Comparison of ENCODE assay signal across 1 cellular context in the genomic region with DNA sequence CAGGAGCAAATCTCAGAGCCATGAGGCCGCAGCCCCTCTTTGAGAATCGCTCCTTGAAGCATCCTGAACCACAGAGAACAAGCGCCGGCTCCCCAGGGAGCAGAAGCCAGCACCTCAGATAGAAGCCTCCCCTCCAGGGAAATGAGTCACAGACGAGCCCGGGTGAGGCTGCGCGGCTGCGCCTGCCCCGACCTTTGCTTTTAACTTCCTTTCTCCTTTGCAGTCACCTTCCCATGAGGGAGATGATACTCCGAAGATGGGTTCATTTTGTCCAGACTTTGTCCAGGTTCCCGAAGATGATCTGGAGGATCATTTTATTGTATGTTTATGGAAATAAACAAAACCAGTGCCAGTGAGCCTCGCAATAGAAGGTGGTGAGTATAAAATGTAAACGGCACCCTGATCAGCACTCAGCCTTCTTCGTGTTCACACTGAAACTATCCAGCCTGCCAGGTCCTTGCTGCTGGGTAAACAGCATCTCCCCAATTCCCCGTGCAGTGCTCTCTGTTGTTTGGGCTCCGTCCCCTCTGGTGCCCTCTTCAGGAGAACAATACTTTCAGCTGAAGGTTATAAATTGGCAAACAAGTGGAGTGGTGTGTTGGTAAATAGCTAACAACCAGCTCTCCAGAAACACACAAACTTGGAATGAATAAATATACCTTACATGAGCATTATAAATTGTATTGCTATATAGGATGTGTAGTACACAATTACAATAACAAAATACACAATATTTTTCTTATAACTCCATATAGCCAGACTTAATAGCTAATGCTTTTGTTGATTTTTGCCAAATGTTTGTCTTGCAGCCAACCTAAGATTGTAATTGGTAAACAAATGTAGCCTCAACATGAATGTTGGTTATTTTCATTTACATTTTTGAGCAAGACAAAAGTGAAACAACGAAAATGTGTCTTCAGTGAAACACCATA.
A peak's percentile ranks its signal among the peaks of the same experiment; 100 is the strongest.
TF ChIP-seq lines count a peak whose summit lies in the region.

No MANE protein-coding gene starts in this region.

TF ChIP-seq in K562, 482 proteins besides CTCF, POLR2A, EP300 and RAD21 (continued from another document and continues in another):
- TF ChIP-seq, protein P1, sequence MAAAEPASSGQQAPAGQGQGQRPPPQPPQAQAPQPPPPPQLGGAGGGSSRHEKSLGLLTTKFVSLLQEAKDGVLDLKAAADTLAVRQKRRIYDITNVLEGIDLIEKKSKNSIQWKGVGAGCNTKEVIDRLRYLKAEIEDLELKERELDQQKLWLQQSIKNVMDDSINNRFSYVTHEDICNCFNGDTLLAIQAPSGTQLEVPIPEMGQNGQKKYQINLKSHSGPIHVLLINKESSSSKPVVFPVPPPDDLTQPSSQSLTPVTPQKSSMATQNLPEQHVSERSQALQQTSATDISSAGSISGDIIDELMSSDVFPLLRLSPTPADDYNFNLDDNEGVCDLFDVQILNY (CRISPR knock-in tag; IDR thresholded peaks at IDR 0.05), result 0 out of 2 replicates have a peak, but pooled peaks have one; percentile 20
- TF ChIP-seq, protein P2, sequence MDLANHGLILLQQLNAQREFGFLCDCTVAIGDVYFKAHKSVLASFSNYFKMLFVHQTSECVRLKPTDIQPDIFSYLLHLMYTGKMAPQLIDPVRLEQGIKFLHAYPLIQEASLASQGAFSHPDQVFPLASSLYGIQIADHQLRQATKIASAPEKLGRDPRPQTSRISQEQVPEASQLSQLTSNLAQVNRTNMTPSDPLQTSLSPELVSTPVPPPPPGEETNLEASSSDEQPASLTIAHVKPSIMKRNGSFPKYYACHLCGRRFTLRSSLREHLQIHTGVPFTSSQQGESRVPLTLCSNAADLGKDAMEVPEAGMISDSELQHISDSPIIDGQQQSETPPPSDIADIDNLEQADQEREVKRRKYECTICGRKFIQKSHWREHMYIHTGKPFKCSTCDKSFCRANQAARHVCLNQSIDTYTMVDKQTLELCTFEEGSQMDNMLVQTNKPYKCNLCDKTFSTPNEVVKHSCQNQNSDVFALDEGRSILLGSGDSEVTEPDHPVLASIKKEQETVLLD (IDR thresholded peaks at IDR 0.05), result 0 out of 2 replicates have a peak, but pooled peaks have one; percentile 23
- 0 out of 2 replicates have a peak, but pooled peaks have one; percentile 14 for TF ChIP-seq SMC3 (conservative IDR thresholded peaks at IDR 0.05; ENCODE audit: insufficient read depth, low read depth, low read length)
- TF ChIP-seq MAZ (CRISPR knock-in tag; conservative IDR thresholded peaks at IDR 0.05 in 1 of 2, IDR thresholded peaks at IDR 0.05 in 1 of 2), result 0 out of 4 replicates have a peak, but pooled peaks of 1 of the 2 experiments have one; percentile 19
- TF ChIP-seq FOXK2 (conservative IDR thresholded peaks at IDR 0.05 in 1 of 2, IDR thresholded peaks at IDR 0.05 in 1 of 2; ENCODE audit: low read depth in 2 of 2), result peak; percentile 59; a peak in 2 of 4 replicates
- TF ChIP-seq SOX6 (IDR thresholded peaks at IDR 0.05), result 0 out of 2 replicates have a peak, but pooled peaks have one; percentile 43
- TF ChIP-seq, protein P3, sequence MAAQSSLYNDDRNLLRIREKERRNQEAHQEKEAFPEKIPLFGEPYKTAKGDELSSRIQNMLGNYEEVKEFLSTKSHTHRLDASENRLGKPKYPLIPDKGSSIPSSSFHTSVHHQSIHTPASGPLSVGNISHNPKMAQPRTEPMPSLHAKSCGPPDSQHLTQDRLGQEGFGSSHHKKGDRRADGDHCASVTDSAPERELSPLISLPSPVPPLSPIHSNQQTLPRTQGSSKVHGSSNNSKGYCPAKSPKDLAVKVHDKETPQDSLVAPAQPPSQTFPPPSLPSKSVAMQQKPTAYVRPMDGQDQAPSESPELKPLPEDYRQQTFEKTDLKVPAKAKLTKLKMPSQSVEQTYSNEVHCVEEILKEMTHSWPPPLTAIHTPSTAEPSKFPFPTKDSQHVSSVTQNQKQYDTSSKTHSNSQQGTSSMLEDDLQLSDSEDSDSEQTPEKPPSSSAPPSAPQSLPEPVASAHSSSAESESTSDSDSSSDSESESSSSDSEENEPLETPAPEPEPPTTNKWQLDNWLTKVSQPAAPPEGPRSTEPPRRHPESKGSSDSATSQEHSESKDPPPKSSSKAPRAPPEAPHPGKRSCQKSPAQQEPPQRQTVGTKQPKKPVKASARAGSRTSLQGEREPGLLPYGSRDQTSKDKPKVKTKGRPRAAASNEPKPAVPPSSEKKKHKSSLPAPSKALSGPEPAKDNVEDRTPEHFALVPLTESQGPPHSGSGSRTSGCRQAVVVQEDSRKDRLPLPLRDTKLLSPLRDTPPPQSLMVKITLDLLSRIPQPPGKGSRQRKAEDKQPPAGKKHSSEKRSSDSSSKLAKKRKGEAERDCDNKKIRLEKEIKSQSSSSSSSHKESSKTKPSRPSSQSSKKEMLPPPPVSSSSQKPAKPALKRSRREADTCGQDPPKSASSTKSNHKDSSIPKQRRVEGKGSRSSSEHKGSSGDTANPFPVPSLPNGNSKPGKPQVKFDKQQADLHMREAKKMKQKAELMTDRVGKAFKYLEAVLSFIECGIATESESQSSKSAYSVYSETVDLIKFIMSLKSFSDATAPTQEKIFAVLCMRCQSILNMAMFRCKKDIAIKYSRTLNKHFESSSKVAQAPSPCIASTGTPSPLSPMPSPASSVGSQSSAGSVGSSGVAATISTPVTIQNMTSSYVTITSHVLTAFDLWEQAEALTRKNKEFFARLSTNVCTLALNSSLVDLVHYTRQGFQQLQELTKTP (IDR thresholded peaks at IDR 0.05; ENCODE audit: low read depth in 1 of 2, partially characterized antibody in 2 of 2), result peak in 1 of 2 experiments; percentile 90
- no peak for TF ChIP-seq RAD51 (IDR thresholded peaks at IDR 0.05; ENCODE audit: borderline replicate concordance, low read depth)
- peak; percentile 87 to 89 for TF ChIP-seq NRF1 (conservative IDR thresholded peaks at IDR 0.05 in 1 of 2, IDR thresholded peaks at IDR 0.05 in 1 of 2)
- TF ChIP-seq JUND (IDR thresholded peaks at IDR 0.05; ENCODE audit: borderline replicate concordance, low read depth, low read length), result peak; percentile 69
- peak; percentile 58; the same call in 2 of the 3 replicates for TF ChIP-seq JUND (tag; IDR thresholded peaks at IDR 0.05; ENCODE audit: borderline replicate concordance, low read depth, low read length)
- TF ChIP-seq MYC (IDR thresholded peaks at IDR 0.05; ENCODE audit: low read depth, low read length), result 0 out of 2 replicates have a peak, but pooled peaks have one; percentile 8
- no peak for TF ChIP-seq MYC (CRISPR knock-in tag; IDR thresholded peaks at IDR 0.05; ENCODE audit: borderline replicate concordance, low read depth)
- TF ChIP-seq PHTF2 (CRISPR knock-in tag; IDR thresholded peaks at IDR 0.05), result no peak
- TF ChIP-seq BACH1 (tag; IDR thresholded peaks at IDR 0.05), result 0 out of 2 replicates have a peak, but pooled peaks have one; percentile 13
- no peak for TF ChIP-seq CHCHD3 (CRISPR knock-in tag; IDR thresholded peaks at IDR 0.05)
- 0 out of 2 replicates have a peak, but pooled peaks have one; percentile 31 for TF ChIP-seq CXXC5 (CRISPR knock-in tag; IDR thresholded peaks at IDR 0.05)
- TF ChIP-seq FOSL1 (tag; conservative IDR thresholded peaks at IDR 0.05), result peak; percentile 89
- no peak for TF ChIP-seq KAT7 (CRISPR knock-in tag; IDR thresholded peaks at IDR 0.05; ENCODE audit: borderline replicate concordance)
- 0 out of 2 replicates have a peak, but pooled peaks have one; percentile 36 for TF ChIP-seq NR2C2 (CRISPR knock-in tag; IDR thresholded peaks at IDR 0.05)
- TF ChIP-seq NR2C2 (tag; IDR thresholded peaks at IDR 0.05), result no peak
- TF ChIP-seq SPI1 (IDR thresholded peaks at IDR 0.05; ENCODE audit: borderline replicate concordance, low read depth, low read length), result peak; percentile 58; the same call in 1 of the 2 replicates
- peak; percentile 56; the same call in 1 of the 2 replicates for TF ChIP-seq SMARCA4 (IDR thresholded peaks at IDR 0.05)
- TF ChIP-seq NFXL1 (CRISPR knock-in tag; IDR thresholded peaks at IDR 0.05), result no peak
- peak; percentile 30 for TF ChIP-seq CBX8 (IDR thresholded peaks at IDR 0.05; ENCODE audit: borderline replicate concordance, extremely low read depth, low read depth, low read length, poor library complexity, severe bottlenecking)
- TF ChIP-seq NFIC (IDR thresholded peaks at IDR 0.05), result peak; percentile 69
- TF ChIP-seq CTBP1 (IDR thresholded peaks at IDR 0.05; ENCODE audit: borderline replicate concordance), result peak; percentile 73
- peak; percentile 39; the same call in 1 of the 2 replicates for TF ChIP-seq L3MBTL2 (IDR thresholded peaks at IDR 0.05)
- no peak for TF ChIP-seq ZNF785 (CRISPR knock-in tag; IDR thresholded peaks at IDR 0.05)
- no peak for TF ChIP-seq GABPA (tag; conservative IDR thresholded peaks at IDR 0.05; ENCODE audit: low read depth)
- TF ChIP-seq ESRRA (IDR thresholded peaks at IDR 0.05; ENCODE audit: borderline replicate concordance, low read depth), result peak; percentile 67
- TF ChIP-seq HIVEP1 (CRISPR knock-in tag; IDR thresholded peaks at IDR 0.05), result no peak
- peak in 1 of 2 experiments; percentile 62; a peak in 1 of 4 replicates for TF ChIP-seq FOXA3 (CRISPR knock-in tag; conservative IDR thresholded peaks at IDR 0.05 in 1 of 2, IDR thresholded peaks at IDR 0.05 in 1 of 2)
- peak; percentile 40; the same call in 1 of the 2 replicates for TF ChIP-seq JUN (IDR thresholded peaks at IDR 0.05; ENCODE audit: borderline replicate concordance, low read depth, low read length)
- TF ChIP-seq JUN (CRISPR knock-in tag; IDR thresholded peaks at IDR 0.05; ENCODE audit: borderline replicate concordance), result no peak
- no peak for TF ChIP-seq ZNF217 (CRISPR knock-in tag; IDR thresholded peaks at IDR 0.05)
- TF ChIP-seq, protein P4, sequence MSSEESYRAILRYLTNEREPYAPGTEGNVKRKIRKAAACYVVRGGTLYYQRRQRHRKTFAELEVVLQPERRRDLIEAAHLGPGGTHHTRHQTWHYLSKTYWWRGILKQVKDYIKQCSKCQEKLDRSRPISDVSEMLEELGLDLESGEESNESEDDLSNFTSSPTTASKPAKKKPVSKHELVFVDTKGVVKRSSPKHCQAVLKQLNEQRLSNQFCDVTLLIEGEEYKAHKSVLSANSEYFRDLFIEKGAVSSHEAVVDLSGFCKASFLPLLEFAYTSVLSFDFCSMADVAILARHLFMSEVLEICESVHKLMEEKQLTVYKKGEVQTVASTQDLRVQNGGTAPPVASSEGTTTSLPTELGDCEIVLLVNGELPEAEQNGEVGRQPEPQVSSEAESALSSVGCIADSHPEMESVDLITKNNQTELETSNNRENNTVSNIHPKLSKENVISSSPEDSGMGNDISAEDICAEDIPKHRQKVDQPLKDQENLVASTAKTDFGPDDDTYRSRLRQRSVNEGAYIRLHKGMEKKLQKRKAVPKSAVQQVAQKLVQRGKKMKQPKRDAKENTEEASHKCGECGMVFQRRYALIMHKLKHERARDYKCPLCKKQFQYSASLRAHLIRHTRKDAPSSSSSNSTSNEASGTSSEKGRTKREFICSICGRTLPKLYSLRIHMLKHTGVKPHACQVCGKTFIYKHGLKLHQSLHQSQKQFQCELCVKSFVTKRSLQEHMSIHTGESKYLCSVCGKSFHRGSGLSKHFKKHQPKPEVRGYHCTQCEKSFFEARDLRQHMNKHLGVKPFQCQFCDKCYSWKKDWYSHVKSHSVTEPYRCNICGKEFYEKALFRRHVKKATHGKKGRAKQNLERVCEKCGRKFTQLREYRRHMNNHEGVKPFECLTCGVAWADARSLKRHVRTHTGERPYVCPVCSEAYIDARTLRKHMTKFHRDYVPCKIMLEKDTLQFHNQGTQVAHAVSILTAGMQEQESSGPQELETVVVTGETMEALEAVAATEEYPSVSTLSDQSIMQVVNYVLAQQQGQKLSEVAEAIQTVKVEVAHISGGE (CRISPR knock-in tag; IDR thresholded peaks at IDR 0.05), result peak in 1 of 3 experiments; percentile 32; a peak in 1 of 6 replicates
- TF ChIP-seq, protein P5, sequence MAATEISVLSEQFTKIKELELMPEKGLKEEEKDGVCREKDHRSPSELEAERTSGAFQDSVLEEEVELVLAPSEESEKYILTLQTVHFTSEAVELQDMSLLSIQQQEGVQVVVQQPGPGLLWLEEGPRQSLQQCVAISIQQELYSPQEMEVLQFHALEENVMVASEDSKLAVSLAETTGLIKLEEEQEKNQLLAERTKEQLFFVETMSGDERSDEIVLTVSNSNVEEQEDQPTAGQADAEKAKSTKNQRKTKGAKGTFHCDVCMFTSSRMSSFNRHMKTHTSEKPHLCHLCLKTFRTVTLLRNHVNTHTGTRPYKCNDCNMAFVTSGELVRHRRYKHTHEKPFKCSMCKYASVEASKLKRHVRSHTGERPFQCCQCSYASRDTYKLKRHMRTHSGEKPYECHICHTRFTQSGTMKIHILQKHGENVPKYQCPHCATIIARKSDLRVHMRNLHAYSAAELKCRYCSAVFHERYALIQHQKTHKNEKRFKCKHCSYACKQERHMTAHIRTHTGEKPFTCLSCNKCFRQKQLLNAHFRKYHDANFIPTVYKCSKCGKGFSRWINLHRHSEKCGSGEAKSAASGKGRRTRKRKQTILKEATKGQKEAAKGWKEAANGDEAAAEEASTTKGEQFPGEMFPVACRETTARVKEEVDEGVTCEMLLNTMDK (IDR thresholded peaks at IDR 0.05; ENCODE audit: borderline replicate concordance, insufficient read depth, low read depth, low read length, poor library complexity, severe bottlenecking), result peak; percentile 45
- TF ChIP-seq, protein P6, sequence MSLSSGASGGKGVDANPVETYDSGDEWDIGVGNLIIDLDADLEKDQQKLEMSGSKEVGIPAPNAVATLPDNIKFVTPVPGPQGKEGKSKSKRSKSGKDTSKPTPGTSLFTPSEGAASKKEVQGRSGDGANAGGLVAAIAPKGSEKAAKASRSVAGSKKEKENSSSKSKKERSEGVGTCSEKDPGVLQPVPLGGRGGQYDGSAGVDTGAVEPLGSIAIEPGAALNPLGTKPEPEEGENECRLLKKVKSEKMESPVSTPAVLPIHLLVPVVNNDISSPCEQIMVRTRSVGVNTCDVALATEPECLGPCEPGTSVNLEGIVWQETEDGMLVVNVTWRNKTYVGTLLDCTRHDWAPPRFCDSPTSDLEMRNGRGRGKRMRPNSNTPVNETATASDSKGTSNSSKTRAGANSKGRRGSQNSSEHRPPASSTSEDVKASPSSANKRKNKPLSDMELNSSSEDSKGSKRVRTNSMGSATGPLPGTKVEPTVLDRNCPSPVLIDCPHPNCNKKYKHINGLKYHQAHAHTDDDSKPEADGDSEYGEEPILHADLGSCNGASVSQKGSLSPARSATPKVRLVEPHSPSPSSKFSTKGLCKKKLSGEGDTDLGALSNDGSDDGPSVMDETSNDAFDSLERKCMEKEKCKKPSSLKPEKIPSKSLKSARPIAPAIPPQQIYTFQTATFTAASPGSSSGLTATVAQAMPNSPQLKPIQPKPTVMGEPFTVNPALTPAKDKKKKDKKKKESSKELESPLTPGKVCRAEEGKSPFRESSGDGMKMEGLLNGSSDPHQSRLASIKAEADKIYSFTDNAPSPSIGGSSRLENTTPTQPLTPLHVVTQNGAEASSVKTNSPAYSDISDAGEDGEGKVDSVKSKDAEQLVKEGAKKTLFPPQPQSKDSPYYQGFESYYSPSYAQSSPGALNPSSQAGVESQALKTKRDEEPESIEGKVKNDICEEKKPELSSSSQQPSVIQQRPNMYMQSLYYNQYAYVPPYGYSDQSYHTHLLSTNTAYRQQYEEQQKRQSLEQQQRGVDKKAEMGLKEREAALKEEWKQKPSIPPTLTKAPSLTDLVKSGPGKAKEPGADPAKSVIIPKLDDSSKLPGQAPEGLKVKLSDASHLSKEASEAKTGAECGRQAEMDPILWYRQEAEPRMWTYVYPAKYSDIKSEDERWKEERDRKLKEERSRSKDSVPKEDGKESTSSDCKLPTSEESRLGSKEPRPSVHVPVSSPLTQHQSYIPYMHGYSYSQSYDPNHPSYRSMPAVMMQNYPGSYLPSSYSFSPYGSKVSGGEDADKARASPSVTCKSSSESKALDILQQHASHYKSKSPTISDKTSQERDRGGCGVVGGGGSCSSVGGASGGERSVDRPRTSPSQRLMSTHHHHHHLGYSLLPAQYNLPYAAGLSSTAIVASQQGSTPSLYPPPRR (CRISPR knock-in tag; IDR thresholded peaks at IDR 0.05; ENCODE audit: borderline replicate concordance), result 0 out of 2 replicates have a peak, but pooled peaks have one; percentile 63
- TF ChIP-seq SMARCC2 (IDR thresholded peaks at IDR 0.05; ENCODE audit: low read depth), result 0 out of 2 replicates have a peak, but pooled peaks have one; percentile 22
